ENCODE assay signal across 9 cellular contexts in genomic region chr3:10008588-10009344, GRCh38. TPM values are rescaled to one million over a fixed set of nuclear protein-coding genes. Genes with fewer than 3 reads are reported as not detected.
DNase-seq lines count a peak whose midpoint lies in the region; ATAC-seq, FAIRE-seq and TF ChIP-seq lines count a peak whose summit lies in the region.
"Had no signal": no experiment of that assay in that cellular context is flagged by ENCODE, and none has a peak within 500 bp of the region (broad histone marks: within the 10 kb centered on the region; RNA-seq: fewer than 3 reads in every experiment).

No MANE protein-coding gene starts in this region.

- DNase-seq in H9 (peak; percentile 86), NCI-H146 (lab: John Stamatoyannopoulos, UW) (peak; percentile 58), keratinocyte (ENCODE audit: low read depth, low spot score) (no peak), NCI-H128 (lab: John Stamatoyannopoulos, UW; ENCODE audit: unreplicated experiment) (no peak)
- peak; percentile 71 for DNase-seq in central memory CD4-positive, alpha-beta T cell
- peak; percentile 76 for DNase-seq in stimulated activated CD4-positive, alpha-beta T cell treated with anti-CD3 and anti-CD28 coated beads, Interleukin-12 subunit alpha, Interleukin-12 subunit beta, amount 100 ng/mL, for 4 hours

- H3K14ac ChIP-seq in H9 (ENCODE audit: insufficient read depth, low read length) = no peak overlapping the region

- H4K91ac ChIP-seq in H9 (ENCODE audit: insufficient read length, low read depth, low read length) = no peak overlapping the region

- peak overlapping the region in 2 of 3 experiments; percentile 20 to 70; a peak in 3 of 7 replicates for H3K27ac Mint-ChIP-seq in H9

- H3K4ac ChIP-seq in H9 (ENCODE audit: low read depth, low read length) = no peak overlapping the region

- H3K4me1 ChIP-seq in ES-I3 (ENCODE audit: insufficient read depth, low read length) = peaks cover 3% of the 10 kb centered on the region; the same call in 1 of the 2 replicates
- H3K4me1 ChIP-seq in H9 (ENCODE audit: insufficient read depth, low read length) = no peaks in the 10 kb centered on the region
- H3K4me1 ChIP-seq in keratinocyte (ENCODE audit: control insufficient read depth, extremely low read depth, insufficient read depth, low read length) = peaks cover 8% of the 10 kb centered on the region

- peak overlapping the region; percentile 25 to 61 (median 41) for H3K4me3 ChIP-seq in keratinocyte (ENCODE audit: control insufficient read depth in 2 of 3, extremely low read depth in 1 of 3, insufficient read depth in 2 of 3, low read depth in 1 of 3, low read length in 3 of 3)

- no peak overlapping the region for H2BK12ac ChIP-seq in H9 (ENCODE audit: insufficient read length, low read depth, low read length)

- H3K9me3 Mint-ChIP-seq in H9 = no peaks in the 10 kb centered on the region

- H4K20me1 ChIP-seq in H9 (ENCODE audit: control insufficient read depth, insufficient read depth, insufficient read length) (no peaks in the 10 kb centered on the region), keratinocyte (ENCODE audit: control insufficient read depth, extremely low read depth, insufficient read depth, low read length) (no peaks in the 10 kb centered on the region)

- no peak overlapping the region for H3K23ac ChIP-seq in H9 (ENCODE audit: insufficient read length, low read depth, low read length)

- H2AFZ ChIP-seq in H9 (ENCODE audit: low read length) (no peak overlapping the region), keratinocyte (ENCODE audit: control insufficient read depth, low read length) (peak overlapping the region; percentile 54)

- dilution Hi-C loops in keratinocyte (cut with MboI; ENCODE audit: extremely low pct_ligation_motif_present, low sequenced_read_pairs) = no loop called here

- no peak overlapping the region for H2BK20ac ChIP-seq in H9 (ENCODE audit: low read depth, low read length, poor library complexity, severe bottlenecking)

- H3K9me3 ChIP-seq in ES-I3 (ENCODE audit: control insufficient read depth, insufficient read depth, low read length) (no peaks in the 10 kb centered on the region), H9 (ENCODE audit: control insufficient read depth, low read depth, low read length) (no peaks in the 10 kb centered on the region), keratinocyte (ENCODE audit: control insufficient read depth, low read depth, low read length) (no peaks in the 10 kb centered on the region)

- H3K36me3 Mint-ChIP-seq in H9 (ENCODE audit: insufficient read depth in 1 of 3, low read depth in 3 of 3) = peaks cover 6 to 12% (median 8%) of the 10 kb centered on the region in 3 experiments; a peak in 5 of 7 replicates

- H3K27ac ChIP-seq in H9 (ENCODE audit: insufficient read length, low read depth, low read length) = no peak overlapping the region
- no peak overlapping the region for H3K27ac ChIP-seq in keratinocyte (ENCODE audit: control insufficient read depth, insufficient read depth, low read length)

- peaks cover 17 to 24% of the 10 kb centered on the region in 2 experiments for H3K4me1 Mint-ChIP-seq in H9

- WGBS in H9 (ENCODE audit: extremely low coverage, insufficient read length, low lambda C conversion rate) = no CpG with 5 or more reads among the region's 23 CpGs

- peaks cover 11% of the 10 kb centered on the region for H3K23me2 ChIP-seq in H9 (ENCODE audit: insufficient read length, low read depth, low read length, poor library complexity, severe bottlenecking)

- no peak overlapping the region for H3K56ac ChIP-seq in H9 (ENCODE audit: insufficient read length, low read depth, low read length)

- H3K4me2 ChIP-seq in H9 (ENCODE audit: insufficient read depth, insufficient read length, low read length) (peak overlapping the region; percentile 60), keratinocyte (ENCODE audit: control insufficient read depth, extremely low read depth, insufficient read depth, low read depth, low read length) (peak overlapping the region; percentile 82)

- H3K36me3 ChIP-seq in ES-I3 (ENCODE audit: insufficient read depth, low read length) (0 out of 2 replicates have a peak, but pooled peaks cover 4% of the 10 kb centered on the region), keratinocyte (ENCODE audit: control insufficient read depth in 2 of 2, extremely low read depth in 1 of 2, insufficient read depth in 2 of 2, low read length in 2 of 2) (peaks cover 1 to 2% of the 10 kb centered on the region in 2 experiments)

- H3K9ac ChIP-seq in ES-I3 (ENCODE audit: low read depth, low read length) = peak overlapping the region; percentile 65; the same call in 1 of the 2 replicates
- peak overlapping the region; percentile 9 for H3K9ac ChIP-seq in H9 (ENCODE audit: extremely low read depth, insufficient read length, low read length)
- peak overlapping the region; percentile 56 for H3K9ac ChIP-seq in keratinocyte (ENCODE audit: control insufficient read depth, extremely low read depth, insufficient read depth, low read length)

- H3K27me3 ChIP-seq in H9 (ENCODE audit: insufficient read depth, low read length) = no peaks in the 10 kb centered on the region
- no peaks in the 10 kb centered on the region for H3K27me3 ChIP-seq in keratinocyte (ENCODE audit: control insufficient read depth, extremely low read depth, insufficient read depth, low read length)

- no peak for TF ChIP-seq CTCF in H9 (conservative IDR thresholded peaks at IDR 0.05)
- TF ChIP-seq CTCF in keratinocyte (optimal IDR thresholded peaks at IDR 0.05 in 1 of 3, IDR thresholded peaks at IDR 0.05 in 1 of 3, conservative IDR thresholded peaks at IDR 0.05 in 1 of 3; ENCODE audit: extremely low read depth in 1 of 3, insufficient read depth in 2 of 3, low read length in 3 of 3) = no peak

- peaks cover 23% of the 10 kb centered on the region for H3K27me3 Mint-ChIP-seq in H9 (ENCODE audit: low read depth)

- no peak overlapping the region for H2BK5ac ChIP-seq in H9 (ENCODE audit: insufficient read length, low read length)

- no peaks in the 10 kb centered on the region for H3K9me1 ChIP-seq in keratinocyte (ENCODE audit: control insufficient read depth, extremely low read depth, insufficient read depth, low read length)

- peak; percentile 72 to 85 for ATAC-seq in activated CD4-positive, CD25-positive, alpha-beta regulatory T cell treated with anti-CD3 and anti-CD28 coated beads, Interleukin-2, amount 50 U/mL, for 24 hours

- H4K5ac ChIP-seq in H9 (ENCODE audit: insufficient read length, low read depth, low read length) = no peak overlapping the region

- H3T11ph ChIP-seq in H9 (ENCODE audit: low read length) = no peak overlapping the region

- H3K4me3 Mint-ChIP-seq in H9 = peak overlapping the region; percentile 61 to 74

- no peak for FAIRE-seq in keratinocyte (lab: Jason Lieb, UNC)
- FAIRE-seq: islet of Langerhans had no signal

- no peak overlapping the region for H2BK120ac ChIP-seq in H9 (ENCODE audit: low read depth, low read length, poor library complexity, severe bottlenecking)

- H2AK5ac ChIP-seq in H9 (ENCODE audit: insufficient read length, low read length) = no peak overlapping the region

- H3K79me2 ChIP-seq in H9 (ENCODE audit: insufficient read depth, low read length) (no peaks in the 10 kb centered on the region; the same call in 1 of the 2 replicates), keratinocyte (ENCODE audit: control insufficient read depth, insufficient read depth, low read length) (no peaks in the 10 kb centered on the region)

- H2BK15ac ChIP-seq in H9 (ENCODE audit: low read depth, low read length) = no peak overlapping the region

- H3K18ac ChIP-seq in H9 (ENCODE audit: insufficient read length, low read depth, low read length) = no peak overlapping the region

- no peaks in the 10 kb centered on the region for H3K79me1 ChIP-seq in H9 (ENCODE audit: insufficient read depth, low read depth, low read length, poor library complexity, severe bottlenecking)

- H4K8ac ChIP-seq in H9 (replicated peaks; ENCODE audit: insufficient read length, low read depth, low read length) = no peak overlapping the region

RNA-seq across cellular contexts. Expression of gene FANCD2, which starts 17.5 kb away (rescaled TPM):
- 67.8 and 74.9 TPM in 2 replicates for total RNA-seq in H9 (2021)
- 3.4 to 20.8 TPM (median 12.5 TPM) in 3 replicates for polyA plus RNA-seq in keratinocyte
- polyA plus RNA-seq in keratinocyte (2011; ENCODE audit: low read depth) = 2.5 TPM
- 3.3 and 4.3 TPM in 2 replicates for polyA plus RNA-seq in keratinocyte (2011; cell fraction: cytosol; rRNA removed)
- 11.5 and 19.7 TPM in 2 replicates for polyA plus RNA-seq in keratinocyte (2011; cell fraction: nucleus; rRNA removed)
- 2.1 and 11.7 TPM in 2 replicates for polyA plus RNA-seq in keratinocyte (2012; ENCODE audit: low replicate concordance)
- 8.1 to 23.7 TPM (median 10.2 TPM) in 3 replicates for polyA minus RNA-seq in keratinocyte
- 5.9 TPM for polyA minus RNA-seq in keratinocyte (2011; cell fraction: cytosol; rRNA and poly(A)+ RNA removed)
- 6.2 and 7.3 TPM in 2 replicates for polyA minus RNA-seq in keratinocyte (2011; cell fraction: nucleus; rRNA and poly(A)+ RNA removed)

RNA-seq across cellular contexts. Expression of gene EMC3, which starts 22.1 kb away (rescaled TPM):
- total RNA-seq in H9 (2021) = 39.3 and 45.6 TPM in 2 replicates
- polyA plus RNA-seq in keratinocyte = 106 to 160 TPM (median 120 TPM) in 3 replicates
- 21.2 TPM for polyA plus RNA-seq in keratinocyte (2011; ENCODE audit: low read depth)
- 97.3 and 183 TPM in 2 replicates for polyA plus RNA-seq in keratinocyte (2011; cell fraction: cytosol; rRNA removed)
- 130 and 140 TPM in 2 replicates for polyA plus RNA-seq in keratinocyte (2011; cell fraction: nucleus; rRNA removed)
- 77.1 and 121 TPM in 2 replicates for polyA plus RNA-seq in keratinocyte (2012; ENCODE audit: low replicate concordance)
- 76.0 to 118 TPM (median 101 TPM) in 3 replicates for polyA minus RNA-seq in keratinocyte
- 38.0 TPM for polyA minus RNA-seq in keratinocyte (2011; cell fraction: cytosol; rRNA and poly(A)+ RNA removed)
- polyA minus RNA-seq in keratinocyte (2011; cell fraction: nucleus; rRNA and poly(A)+ RNA removed) = 21.0 and 66.6 TPM in 2 replicates

RNA-seq across cellular contexts. Expression of gene PRRT3, which starts 56.6 kb away (rescaled TPM):
- total RNA-seq in H9 (2021) = 18.8 and 19.5 TPM in 2 replicates
- 0.22 to 0.49 TPM (median 0.41 TPM) in 3 replicates for polyA plus RNA-seq in keratinocyte
- polyA plus RNA-seq in keratinocyte (2011; ENCODE audit: low read depth) = 0.11 TPM
- 0.12 and 0.21 TPM in 2 replicates for polyA plus RNA-seq in keratinocyte (2011; cell fraction: cytosol; rRNA removed)
- polyA plus RNA-seq in keratinocyte (2011; cell fraction: nucleus; rRNA removed) = 0.75 and 1.2 TPM in 2 replicates
- polyA plus RNA-seq in keratinocyte (2012; ENCODE audit: low replicate concordance) = 0.55 and 0.71 TPM in 2 replicates
- polyA minus RNA-seq in keratinocyte = 0.54 to 1.3 TPM (median 1.0 TPM) in 3 replicates
- 0.58 TPM for polyA minus RNA-seq in keratinocyte (2011; cell fraction: cytosol; rRNA and poly(A)+ RNA removed)
- 0.93 and 1.3 TPM in 2 replicates for polyA minus RNA-seq in keratinocyte (2011; cell fraction: nucleus; rRNA and poly(A)+ RNA removed)

Comparison
In these comparisons a context has a peak if more than half of its experiments do, and no peak if none do; other contexts are left out.
1. H3K9ac ChIP-seq: peak in every context shown above with its lines; median percentile 65 in ES-I3; 56 in keratinocyte; 9 in H9.
2. DNase-seq: peak in H9 (single experiment), NCI-H146 (single experiment), central memory CD4-positive, alpha-beta T cell (single experiment) and stimulated activated CD4-positive, alpha-beta T cell treated with anti-CD3 and anti-CD28 coated beads, Interleukin-12 subunit alpha, Interleukin-12 subunit beta, amount 100 ng/mL, for 4 hours (single experiment); none in keratinocyte (single experiment) and NCI-H128 (single experiment).